ENCODE assay signal across 8 cellular contexts in genomic region chr2:65430515-65431416, GRCh38. TPM values are rescaled to one million over a fixed set of nuclear protein-coding genes. Genes with fewer than 3 reads are reported as not detected.
DNase-seq lines count a peak whose midpoint lies in the region; ATAC-seq and TF ChIP-seq lines count a peak whose summit lies in the region.

No MANE protein-coding gene starts in this region.

- no peak overlapping the region for H4K91ac ChIP-seq in neuronal stem cell (ENCODE audit: low read depth, low read length, poor library complexity)

- H3K4me3 Mint-ChIP-seq in Calu3 (ENCODE audit: low read depth, unreplicated experiment): peak overlapping the region; percentile 94

- no peak for TF ChIP-seq POLR2A in gastroesophageal sphincter (IDR thresholded peaks at IDR 0.05)

- TF ChIP-seq CTCF in Calu3 (IDR thresholded peaks at IDR 0.05; ENCODE audit: unreplicated experiment): no peak
- peak in 1 of 4 experiments; percentile 9 for TF ChIP-seq CTCF in gastroesophageal sphincter (IDR thresholded peaks at IDR 0.05)
- TF ChIP-seq CTCF in thoracic aorta (IDR thresholded peaks at IDR 0.05): no peak

- H3K36me3 ChIP-seq in gastroesophageal sphincter (no peaks in the 10 kb centered on the region), neuronal stem cell (replicated peaks in 1 of 2; ENCODE audit: control insufficient read depth in 2 of 2, insufficient read depth in 2 of 2, low read length in 2 of 2) (peaks cover 0 to 7% of the 10 kb centered on the region in 2 donors), thoracic aorta (no peaks in the 10 kb centered on the region)

- peak overlapping the region; percentile 76 for H3K14ac ChIP-seq in neuronal stem cell (ENCODE audit: low read length)

- CTCF ChIA-PET in Calu3 (lab: Charles Lee): interaction anchor here (0.6 to 2.0 kb wide), 4 partner anchors 68 to 1631 kb away, joined by 3 to 6 read pairs (median 4); no protein-coding TSS in a partner anchor

- H3K9me3 ChIP-seq in gastroesophageal sphincter (no peaks in the 10 kb centered on the region), neuronal stem cell (replicated peaks in 1 of 2; ENCODE audit: control insufficient read depth in 2 of 2, insufficient read depth in 1 of 2, low read depth in 1 of 2, low read length in 2 of 2) (no peaks in the 10 kb centered on the region), thoracic aorta (no peaks in the 10 kb centered on the region)

- peaks cover 47% of the 10 kb centered on the region for H3K36me3 Mint-ChIP-seq in Calu3 (ENCODE audit: insufficient read depth, unreplicated experiment)

- peak overlapping the region; percentile 72 for H2BK5ac ChIP-seq in neuronal stem cell (ENCODE audit: low read length)

- H3K27ac Mint-ChIP-seq in Calu3 (ENCODE audit: unreplicated experiment): peak overlapping the region; percentile 61

- ATAC-seq in GM21723 (IDR thresholded peaks at IDR 0.05; ENCODE audit: unreplicated experiment) (peak; percentile 37), gastroesophageal sphincter (peak; percentile 3), thoracic aorta (ENCODE audit: insufficient number of reproducible peaks, low FRiP score, low read depth) (no peak)

- peak overlapping the region; percentile 62 for H3K23ac ChIP-seq in neuronal stem cell (ENCODE audit: low read depth, low read length, poor library complexity)

- H3K27me3 Mint-ChIP-seq in Calu3 (ENCODE audit: unreplicated experiment): no peaks in the 10 kb centered on the region

- H2BK15ac ChIP-seq in neuronal stem cell (ENCODE audit: low read length): no peak overlapping the region

- H3K4ac ChIP-seq in neuronal stem cell (ENCODE audit: low read length): no peak overlapping the region

- no peak overlapping the region for H2BK12ac ChIP-seq in neuronal stem cell (ENCODE audit: low read length)

- H2BK120ac ChIP-seq in neuronal stem cell (ENCODE audit: low read depth, low read length): no peak overlapping the region

- H3K4me1 ChIP-seq in gastroesophageal sphincter (peaks cover 0 to 33% (median 3%) of the 10 kb centered on the region in 3 donors), neuronal stem cell (ENCODE audit: control insufficient read depth in 2 of 2, insufficient read depth in 1 of 2, low read depth in 1 of 2, low read length in 2 of 2) (peaks cover 6 to 38% of the 10 kb centered on the region in 2 donors), thoracic aorta (ENCODE audit: control insufficient read depth in 1 of 2, low read depth in 2 of 2) (peaks cover 13 to 27% of the 10 kb centered on the region in 2 donors)

- H3K4me2 ChIP-seq in neuronal stem cell (ENCODE audit: insufficient read depth, low read length, poor library complexity, severe bottlenecking): peak overlapping the region; percentile 93

- no TSS peak for BruUV-seq in Calu3 (replicated peaks; lab: Mats Ljungman, UMichigan)

- H3K4me3 ChIP-seq in gastroesophageal sphincter (peak overlapping the region; percentile 73 to 92), neuronal stem cell (ENCODE audit: low read length in 2 of 2) (peak overlapping the region; percentile 88 to 98), thoracic aorta (peak overlapping the region; percentile 98)

- TF ChIP-seq EP300 in gastroesophageal sphincter (IDR thresholded peaks at IDR 0.05): no peak

- intact Hi-C loops in Calu3 (cut with micrococcal nuclease; ENCODE audit: unreplicated experiment): loop anchor here (1.0 to 2.0 kb wide), 2 partner anchors 48 to 122 kb away; no protein-coding TSS in a partner anchor

- H3K27me3 ChIP-seq in gastroesophageal sphincter: no peaks in the 10 kb centered on the region
- H3K27me3 ChIP-seq in neuronal stem cell (ENCODE audit: control insufficient read depth in 3 of 3, insufficient read depth in 3 of 3, low read depth in 1 of 3, low read length in 3 of 3): no peaks in the 10 kb centered on the region
- no peaks in the 10 kb centered on the region for H3K27me3 ChIP-seq in thoracic aorta (replicated peaks; ENCODE audit: insufficient read depth)

- no peaks in the 10 kb centered on the region for H3K9me3 Mint-ChIP-seq in Calu3 (ENCODE audit: low read depth, unreplicated experiment)

- WGBS in gastroesophageal sphincter (ENCODE audit: low coverage in 1 of 2), 2 donors: 0% methylated on average over 7 of the region's 95 CpGs; no CpG with 5 or more reads in 1 of the 2 donors
- WGBS in neuronal stem cell (ENCODE audit: extremely low coverage in 2 of 2, insufficient read length in 2 of 2, insufficient replicate concordance in 1 of 2), 2 donors: no CpG with 5 or more reads among the region's 95 CpGs

- peak overlapping the region; percentile 94 for H2AFZ ChIP-seq in neuronal stem cell (ENCODE audit: low read length)

- DNase-seq in Calu3 (peak; percentile 70), Kasumi-1 (lab: John Stamatoyannopoulos, UW) (peak; percentile 85 to 86), RKO (ENCODE audit: low spot score) (peak; percentile 79), activated gamma-delta T cell (lab: John Stamatoyannopoulos, UW) (peak; percentile 53), neuronal stem cell (ENCODE audit: low spot score) (peak; percentile 52), thoracic aorta (ENCODE audit: low spot score) (peak; percentile 11)

- peak overlapping the region; percentile 96 for H3K9ac ChIP-seq in neuronal stem cell (ENCODE audit: low read depth, low read length, poor library complexity)

- H2AK5ac ChIP-seq in neuronal stem cell (ENCODE audit: low read depth, low read length): peak overlapping the region; percentile 83

- H4K8ac ChIP-seq in neuronal stem cell (ENCODE audit: low read depth, low read length): no peak overlapping the region

- peaks cover 6% of the 10 kb centered on the region for H3K79me1 ChIP-seq in neuronal stem cell (ENCODE audit: low read depth, low read length)

- H3K27ac ChIP-seq in gastroesophageal sphincter (peak overlapping the region; percentile 87 to 96 (median 94)), neuronal stem cell (replicated peaks; ENCODE audit: low read length) (no peak overlapping the region), thoracic aorta (peak overlapping the region; percentile 97)

- H3K18ac ChIP-seq in neuronal stem cell (ENCODE audit: low read length): peak overlapping the region; percentile 97

- no peaks in the 10 kb centered on the region for H3K4me1 Mint-ChIP-seq in Calu3 (ENCODE audit: low read depth, unreplicated experiment)

RNA-seq across cellular contexts. Expression of gene SPRED2, which starts 1.6 kb away (rescaled TPM):
- 28.9 and 33.3 TPM in 2 replicates for total RNA-seq in Calu3 (2022)
- 10 to 100 TPM; 12.5 to 21.2 (median 13.8) TPM for total RNA-seq in gastroesophageal sphincter
- 27.8 TPM for polyA plus RNA-seq in neuronal stem cell (2013, experiment 1 of 2)
- polyA plus RNA-seq in neuronal stem cell (2013, experiment 2 of 2): 28.2 TPM
- total RNA-seq in thoracic aorta: 10 to 100 TPM; 21.9 to 22.3 TPM

Comparison
In these comparisons a context has a peak if more than half of its experiments do, and no peak if none do; other contexts are left out.
1. DNase-seq: peak in every context shown above with its lines; median percentile 86 in Kasumi-1; 79 in RKO; 70 in Calu3; 53 in activated gamma-delta T cell; 52 in neuronal stem cell; 11 in thoracic aorta.